Comparison of ENCODE assay signal across 8 cellular contexts in genomic region chr1:226736001-226736907, GRCh38. TPM values are rescaled to one million over a fixed set of nuclear protein-coding genes. Genes with fewer than 3 reads are reported as not detected.
DNase-seq lines count a peak whose midpoint lies in the region; ATAC-seq and TF ChIP-seq lines count a peak whose summit lies in the region.

No MANE protein-coding gene starts in this region.

- TF ChIP-seq CTCF in VCaP (conservative IDR thresholded peaks at IDR 0.05), result no peak
- TF ChIP-seq CTCF in gastroesophageal sphincter (IDR thresholded peaks at IDR 0.05), result no peak
- TF ChIP-seq CTCF in ovary (IDR thresholded peaks at IDR 0.05), result no peak
- TF ChIP-seq CTCF in osteocyte (IDR thresholded peaks at IDR 0.05), result no peak

- H3K4me3 ChIP-seq in gastroesophageal sphincter (peak overlapping the region; percentile 67 to 91), ovary (peak overlapping the region; percentile 74)

- H3K27ac ChIP-seq in VCaP (peak overlapping the region; percentile 87; the same call in 1 of the 2 replicates), gastroesophageal sphincter (peak overlapping the region; percentile 90 to 100 (median 94)), ovary (peak overlapping the region in 1 of 2 donors; percentile 47)

- H3K27me3 Mint-ChIP-seq in osteocyte (ENCODE audit: unreplicated experiment), result no peaks in the 10 kb centered on the region

- H3K27ac Mint-ChIP-seq in osteocyte (ENCODE audit: unreplicated experiment), result no peak overlapping the region

- H3K36me3 Mint-ChIP-seq in osteocyte (ENCODE audit: unreplicated experiment), result peaks cover 23% of the 10 kb centered on the region

- no peaks in the 10 kb centered on the region for H3K9me3 Mint-ChIP-seq in osteocyte (ENCODE audit: unreplicated experiment)

- H3K9me3 ChIP-seq in gastroesophageal sphincter (no peaks in the 10 kb centered on the region), ovary (no peaks in the 10 kb centered on the region)

- H3K36me3 ChIP-seq in gastroesophageal sphincter, result peaks cover 0 to 14% of the 10 kb centered on the region in 2 donors
- H3K36me3 ChIP-seq in ovary, result no peaks in the 10 kb centered on the region

- H3K4me3 Mint-ChIP-seq in osteocyte (ENCODE audit: unreplicated experiment), result no peak overlapping the region

- peaks cover 3 to 77% (median 25%) of the 10 kb centered on the region in 3 donors for H3K4me1 ChIP-seq in gastroesophageal sphincter
- H3K4me1 ChIP-seq in ovary (ENCODE audit: insufficient read depth), result peaks cover 14% of the 10 kb centered on the region

- DNase-seq in DMS79 (lab: John Stamatoyannopoulos, UW), result peak; percentile 84
- peak in 3 of 5 donors; percentile 31 to 36 (median 35) for DNase-seq in ovary
- DNase-seq in HuH-7.5 (ENCODE audit: low spot score), result no peak
- no peak for DNase-seq in osteocyte (ENCODE audit: extremely low spot score, unreplicated experiment)
- DNase-seq in COR-L47 (lab: John Stamatoyannopoulos, UW), result no peak
- no peak for DNase-seq in cortex of kidney (lab: John Stamatoyannopoulos, UW)

- TF ChIP-seq POLR2A in gastroesophageal sphincter (IDR thresholded peaks at IDR 0.05), result peak in 1 of 2 donors; percentile 37
- TF ChIP-seq POLR2A in ovary (IDR thresholded peaks at IDR 0.05), result no peak

- ATAC-seq in gastroesophageal sphincter, result peak; percentile 18

- 0 to 25% methylated on average over 1 to 7 of the region's 39 CpGs for WGBS in gastroesophageal sphincter (ENCODE audit: low coverage in 1 of 2), 2 donors
- 62 to 81% (median 74%) methylated on average over 38 to 39 of the region's 39 CpGs for WGBS in ovary, 3 donors

- H3K4me1 Mint-ChIP-seq in osteocyte (ENCODE audit: unreplicated experiment), result peaks cover 44% of the 10 kb centered on the region

- H3K27me3 ChIP-seq in gastroesophageal sphincter (no peaks in the 10 kb centered on the region), ovary (no peaks in the 10 kb centered on the region)

- intact Hi-C loops in ovary (cut with DNase I), result loop anchor here in 2 of 4 donors (5.0 to 10.0 kb wide), 4 partner anchors 79 to 99 kb away; no protein-coding TSS in a partner anchor

- no peak for TF ChIP-seq EP300 in gastroesophageal sphincter (IDR thresholded peaks at IDR 0.05)
- no peak for TF ChIP-seq EP300 in ovary (IDR thresholded peaks at IDR 0.05)

RNA-seq across cellular contexts. Expression of gene ITPKB, which starts 2.8 kb away (rescaled TPM):
- total RNA-seq in gastroesophageal sphincter, result 100 to 1,000 TPM in 1 of 4 donors, 10 to 100 TPM in 3; 75.0 to 184 (median 94.2) TPM
- 10 to 100 TPM; 13.6 to 43.2 (median 20.5) TPM for total RNA-seq in ovary
- polyA plus RNA-seq in ovary, result 10 to 100 TPM; 11.3 to 19.5 TPM
- 28.3 and 30.0 TPM in 2 replicates for total RNA-seq in osteocyte

Comparison
In these comparisons a context has a peak if more than half of its experiments do, and no peak if none do; other contexts are left out.
1. DNase-seq: peak in DMS79 (single experiment) and ovary (3 of 5); none in HuH-7.5 (single experiment), osteocyte (single experiment), COR-L47 (single experiment) and cortex of kidney (single experiment).